In the genomic region with DNA sequence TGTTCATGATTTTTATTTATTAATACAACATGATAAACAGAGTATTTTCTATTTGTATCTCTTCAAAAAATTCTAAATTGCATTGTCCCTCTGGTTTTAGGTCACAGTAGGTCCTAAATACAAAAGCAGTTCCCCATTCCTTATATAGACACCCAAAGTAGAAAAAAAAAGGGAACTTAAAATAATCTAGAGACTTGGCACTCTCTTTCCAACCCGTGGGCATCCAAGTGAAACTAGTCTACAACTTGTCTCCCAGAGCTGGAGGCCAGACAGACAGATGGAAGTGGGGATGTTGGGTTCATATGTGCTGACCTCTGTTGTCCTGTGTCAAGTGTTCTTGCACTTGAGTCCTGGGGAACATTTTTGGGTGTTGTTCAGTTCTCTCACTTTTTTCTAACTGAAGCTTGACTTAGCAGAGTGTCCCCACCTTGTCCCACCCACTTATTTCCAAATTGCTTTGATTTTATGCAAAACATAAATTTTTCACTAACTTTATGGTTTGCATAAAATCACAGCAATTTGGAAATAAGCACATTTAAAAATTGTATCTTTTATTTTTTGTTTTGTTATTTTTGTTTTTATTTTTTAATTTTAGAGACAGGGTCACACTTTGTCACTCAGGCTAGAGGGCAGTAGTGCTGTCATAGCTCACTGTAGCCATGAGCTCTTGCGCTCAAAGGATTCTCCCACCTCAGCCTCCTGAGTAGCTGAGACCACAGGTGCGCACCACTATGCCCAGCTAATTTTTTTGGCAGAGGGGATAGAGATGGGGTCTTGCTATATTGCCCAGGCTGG, we compare ENCODE assay signal across 1 cellular context.
TF ChIP-seq lines count a peak whose summit lies in the region.

No MANE protein-coding gene starts in this region.

TF ChIP-seq in WTC11, 78 proteins besides CTCF, POLR2A, EP300 and RAD21 (continued from another document):
- TF ChIP-seq ARID4B (CRISPR knock-in tag; IDR thresholded peaks at IDR 0.05; ENCODE audit: borderline replicate concordance) (no peak), ZNF317 (CRISPR knock-in tag; IDR thresholded peaks at IDR 0.05; ENCODE audit: borderline replicate concordance, low read depth) (no peak), ZNF263 (CRISPR knock-in tag; IDR thresholded peaks at IDR 0.05; ENCODE audit: low read depth) (no peak), IRF2 (CRISPR knock-in tag; IDR thresholded peaks at IDR 0.05; ENCODE audit: borderline replicate concordance, low read depth) (no peak), E2F1 (CRISPR knock-in tag; IDR thresholded peaks at IDR 0.05) (no peak)
